2 cellular contexts compared by ENCODE assay signal in the genomic region with DNA sequence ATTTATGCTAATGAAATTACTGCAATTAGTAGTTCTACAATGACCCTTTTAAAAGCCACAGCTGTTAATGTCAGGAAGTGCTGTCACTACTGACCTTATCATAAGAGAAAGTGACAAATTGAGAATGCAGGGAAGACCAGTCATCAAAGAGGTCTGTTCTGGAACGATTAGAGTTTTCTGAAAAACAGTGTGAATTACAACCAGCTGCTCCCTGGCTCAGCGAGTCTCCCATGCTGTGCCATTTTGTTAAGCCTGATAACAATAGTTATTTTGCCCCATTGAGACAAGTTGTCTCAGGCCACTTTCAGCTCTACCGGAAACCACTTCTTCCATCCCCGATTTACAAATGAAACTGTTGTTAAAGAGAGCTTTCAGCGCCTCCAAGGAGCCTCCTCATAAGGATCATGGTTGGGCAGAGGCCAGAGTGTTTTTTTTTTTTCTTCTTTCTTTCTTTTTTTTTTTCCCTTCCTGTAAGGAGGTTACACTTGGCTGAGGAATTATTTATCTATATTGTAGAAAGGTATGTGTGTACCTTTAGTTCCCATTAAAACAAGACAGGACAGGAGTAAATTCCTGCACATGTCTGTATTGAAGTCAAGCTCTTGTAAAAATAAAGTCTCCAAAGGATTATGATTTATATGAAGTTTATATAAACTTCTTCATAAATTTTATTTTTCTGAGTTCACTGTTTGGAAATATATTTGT.
TF ChIP-seq lines count a peak whose summit lies in the region.

No MANE protein-coding gene starts in this region.

TF ChIP-seq in SK-N-SH, 30 proteins besides CTCF, POLR2A, EP300 and RAD21 (continued from another document):
- no peak for TF ChIP-seq NFIC (IDR thresholded peaks at IDR 0.05; ENCODE audit: borderline replicate concordance)
- TF ChIP-seq, protein P1, sequence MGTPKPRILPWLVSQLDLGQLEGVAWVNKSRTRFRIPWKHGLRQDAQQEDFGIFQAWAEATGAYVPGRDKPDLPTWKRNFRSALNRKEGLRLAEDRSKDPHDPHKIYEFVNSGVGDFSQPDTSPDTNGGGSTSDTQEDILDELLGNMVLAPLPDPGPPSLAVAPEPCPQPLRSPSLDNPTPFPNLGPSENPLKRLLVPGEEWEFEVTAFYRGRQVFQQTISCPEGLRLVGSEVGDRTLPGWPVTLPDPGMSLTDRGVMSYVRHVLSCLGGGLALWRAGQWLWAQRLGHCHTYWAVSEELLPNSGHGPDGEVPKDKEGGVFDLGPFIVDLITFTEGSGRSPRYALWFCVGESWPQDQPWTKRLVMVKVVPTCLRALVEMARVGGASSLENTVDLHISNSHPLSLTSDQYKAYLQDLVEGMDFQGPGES (IDR thresholded peaks at IDR 0.05; ENCODE audit: low read depth, low read length): no peak
- TF ChIP-seq, protein P2, sequence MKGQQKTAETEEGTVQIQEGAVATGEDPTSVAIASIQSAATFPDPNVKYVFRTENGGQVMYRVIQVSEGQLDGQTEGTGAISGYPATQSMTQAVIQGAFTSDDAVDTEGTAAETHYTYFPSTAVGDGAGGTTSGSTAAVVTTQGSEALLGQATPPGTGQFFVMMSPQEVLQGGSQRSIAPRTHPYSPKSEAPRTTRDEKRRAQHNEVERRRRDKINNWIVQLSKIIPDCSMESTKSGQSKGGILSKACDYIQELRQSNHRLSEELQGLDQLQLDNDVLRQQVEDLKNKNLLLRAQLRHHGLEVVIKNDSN (IDR thresholded peaks at IDR 0.05; ENCODE audit: borderline replicate concordance, low read depth): no peak
- no peak for TF ChIP-seq TEAD4 (IDR thresholded peaks at IDR 0.05; ENCODE audit: borderline replicate concordance, insufficient read depth)
- no peak for TF ChIP-seq USF2 (IDR thresholded peaks at IDR 0.05; ENCODE audit: borderline replicate concordance, low read depth, low read length)
- TF ChIP-seq, protein P3, sequence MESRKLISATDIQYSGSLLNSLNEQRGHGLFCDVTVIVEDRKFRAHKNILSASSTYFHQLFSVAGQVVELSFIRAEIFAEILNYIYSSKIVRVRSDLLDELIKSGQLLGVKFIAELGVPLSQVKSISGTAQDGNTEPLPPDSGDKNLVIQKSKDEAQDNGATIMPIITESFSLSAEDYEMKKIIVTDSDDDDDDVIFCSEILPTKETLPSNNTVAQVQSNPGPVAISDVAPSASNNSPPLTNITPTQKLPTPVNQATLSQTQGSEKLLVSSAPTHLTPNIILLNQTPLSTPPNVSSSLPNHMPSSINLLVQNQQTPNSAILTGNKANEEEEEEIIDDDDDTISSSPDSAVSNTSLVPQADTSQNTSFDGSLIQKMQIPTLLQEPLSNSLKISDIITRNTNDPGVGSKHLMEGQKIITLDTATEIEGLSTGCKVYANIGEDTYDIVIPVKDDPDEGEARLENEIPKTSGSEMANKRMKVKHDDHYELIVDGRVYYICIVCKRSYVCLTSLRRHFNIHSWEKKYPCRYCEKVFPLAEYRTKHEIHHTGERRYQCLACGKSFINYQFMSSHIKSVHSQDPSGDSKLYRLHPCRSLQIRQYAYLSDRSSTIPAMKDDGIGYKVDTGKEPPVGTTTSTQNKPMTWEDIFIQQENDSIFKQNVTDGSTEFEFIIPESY (IDR thresholded peaks at IDR 0.05; ENCODE audit: borderline replicate concordance, low read depth): no peak

TF ChIP-seq in SK-N-SH treated with all-trans-retinoic acid at 6 μM for 48 hours, 23 proteins besides CTCF, POLR2A, EP300 and RAD21 (continued from another document):
- TF ChIP-seq, protein P4, sequence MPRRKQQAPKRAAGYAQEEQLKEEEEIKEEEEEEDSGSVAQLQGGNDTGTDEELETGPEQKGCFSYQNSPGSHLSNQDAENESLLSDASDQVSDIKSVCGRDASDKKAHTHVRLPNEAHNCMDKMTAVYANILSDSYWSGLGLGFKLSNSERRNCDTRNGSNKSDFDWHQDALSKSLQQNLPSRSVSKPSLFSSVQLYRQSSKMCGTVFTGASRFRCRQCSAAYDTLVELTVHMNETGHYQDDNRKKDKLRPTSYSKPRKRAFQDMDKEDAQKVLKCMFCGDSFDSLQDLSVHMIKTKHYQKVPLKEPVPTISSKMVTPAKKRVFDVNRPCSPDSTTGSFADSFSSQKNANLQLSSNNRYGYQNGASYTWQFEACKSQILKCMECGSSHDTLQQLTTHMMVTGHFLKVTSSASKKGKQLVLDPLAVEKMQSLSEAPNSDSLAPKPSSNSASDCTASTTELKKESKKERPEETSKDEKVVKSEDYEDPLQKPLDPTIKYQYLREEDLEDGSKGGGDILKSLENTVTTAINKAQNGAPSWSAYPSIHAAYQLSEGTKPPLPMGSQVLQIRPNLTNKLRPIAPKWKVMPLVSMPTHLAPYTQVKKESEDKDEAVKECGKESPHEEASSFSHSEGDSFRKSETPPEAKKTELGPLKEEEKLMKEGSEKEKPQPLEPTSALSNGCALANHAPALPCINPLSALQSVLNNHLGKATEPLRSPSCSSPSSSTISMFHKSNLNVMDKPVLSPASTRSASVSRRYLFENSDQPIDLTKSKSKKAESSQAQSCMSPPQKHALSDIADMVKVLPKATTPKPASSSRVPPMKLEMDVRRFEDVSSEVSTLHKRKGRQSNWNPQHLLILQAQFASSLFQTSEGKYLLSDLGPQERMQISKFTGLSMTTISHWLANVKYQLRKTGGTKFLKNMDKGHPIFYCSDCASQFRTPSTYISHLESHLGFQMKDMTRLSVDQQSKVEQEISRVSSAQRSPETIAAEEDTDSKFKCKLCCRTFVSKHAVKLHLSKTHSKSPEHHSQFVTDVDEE (CRISPR knock-in tag; IDR thresholded peaks at IDR 0.05): no peak
- TF ChIP-seq CSDC2 (CRISPR knock-in tag; IDR thresholded peaks at IDR 0.05): no peak
